In the genomic region with DNA sequence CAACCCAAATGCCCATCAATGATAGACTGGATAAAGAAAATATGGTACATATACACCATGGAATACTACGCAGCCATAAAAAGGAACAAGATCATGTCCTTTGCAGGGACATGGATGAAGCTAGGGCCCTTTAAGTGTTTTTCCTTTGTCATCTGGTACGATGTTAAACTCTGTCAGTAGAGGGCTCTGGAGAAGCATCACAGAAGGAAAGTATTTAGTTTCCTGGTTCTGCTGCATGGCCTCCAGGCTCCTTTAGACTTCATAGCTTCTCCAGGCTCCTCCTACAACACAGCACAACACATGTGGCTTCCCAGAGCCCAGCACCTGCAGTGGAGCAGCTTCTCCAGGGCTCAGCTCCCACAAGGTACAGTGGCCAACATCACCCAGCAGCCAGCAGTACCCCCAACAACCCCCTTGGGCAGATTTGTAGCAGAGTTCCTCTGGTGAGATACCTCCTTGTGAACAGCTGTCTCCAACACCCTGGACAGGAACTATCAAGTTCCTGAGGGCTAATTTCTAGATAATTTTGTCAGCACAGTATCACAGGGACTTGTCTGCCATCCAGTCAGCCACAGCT, we compare ENCODE assay signal across 9 cellular contexts.
DNase-seq lines count a peak whose midpoint lies in the region; ATAC-seq, FAIRE-seq and TF ChIP-seq lines count a peak whose summit lies in the region.
"Had no signal": no experiment of that assay in that cellular context is flagged by ENCODE, and none has a peak within 500 bp of the region (broad histone marks: within the 10 kb centered on the region; RNA-seq: fewer than 3 reads in every experiment).

No MANE protein-coding gene starts in this region.

- no peaks in the 10 kb centered on the region for H3K9me2 ChIP-seq in HCT116 (ENCODE audit: insufficient read depth)

- CTCF ChIA-PET in GM10248 (lab: Yijun Ruan, JAX), result interaction anchor here (0.7 to 2.1 kb wide), 6 partner anchors 10 to 186 kb away, joined by 3 to 10 read pairs (median 4); no protein-coding TSS in a partner anchor
- CTCF ChIA-PET in HCT116 (lab: Charles Lee), result interaction anchor here (1.0 to 1.6 kb wide), 2 partner anchors 63 to 81 kb away, joined by 3 to 4 read pairs; no protein-coding TSS in a partner anchor

- H3K27me3 ChIP-seq in HCT116 (ENCODE audit: insufficient read depth, low read length), result no peaks in the 10 kb centered on the region
- no peaks in the 10 kb centered on the region for H3K27me3 ChIP-seq in Peyer's patch
- no peaks in the 10 kb centered on the region for H3K27me3 ChIP-seq in heart left ventricle

- WGBS in heart left ventricle, 4 donors, result 55 to 68% (median 65%) methylated on average over 2 of the region's 2 CpGs

- TF ChIP-seq CTCF in GM10248 (IDR thresholded peaks at IDR 0.05; ENCODE audit: control extremely low read depth, extremely low read depth, low read depth, missing control alignments) (peak; percentile 35), HCT116 (IDR thresholded peaks at IDR 0.05 in 2 of 3, conservative IDR thresholded peaks at IDR 0.05 in 1 of 3; ENCODE audit: borderline replicate concordance in 1 of 3, insufficient read depth in 1 of 3, low read depth in 2 of 3, low read length in 2 of 3) (no peak), Peyer's patch (IDR thresholded peaks at IDR 0.05) (peak in 4 of 6 experiments; percentile 8 to 24 (median 18)), heart left ventricle (IDR thresholded peaks at IDR 0.05) (peak in 11 of 12 donors; percentile 9 to 52 (median 38))

- peak; percentile 69 for ATAC-seq in HCT116
- ATAC-seq in heart left ventricle, result peak in 3 of 4 donors; percentile 68 to 75 (median 72)
- ATAC-seq in HG03045 (IDR thresholded peaks at IDR 0.05; ENCODE audit: unreplicated experiment), result no peak

- H3K4me2 ChIP-seq in HCT116 (ENCODE audit: low read length), result no peak overlapping the region

- TF ChIP-seq POLR2A in HCT116 (IDR thresholded peaks at IDR 0.05; ENCODE audit: borderline replicate concordance, extremely low read depth, insufficient read depth, insufficient read length) (no peak), Peyer's patch (IDR thresholded peaks at IDR 0.05) (no peak), heart left ventricle (IDR thresholded peaks at IDR 0.05) (no peak), H54 (IDR thresholded peaks at IDR 0.05; ENCODE audit: low read depth, low read length) (no peak)

- H3K4me1 ChIP-seq in HCT116 (ENCODE audit: control insufficient read depth in 1 of 2, insufficient read depth in 2 of 2, low read length in 2 of 2) (no peaks in the 10 kb centered on the region), Peyer's patch (no peaks in the 10 kb centered on the region), heart left ventricle (peaks cover 0 to 30% (median 2%) of the 10 kb centered on the region in 12 donors)

- H3K36me3 ChIP-seq in HCT116 (ENCODE audit: control insufficient read depth in 1 of 2, insufficient read depth in 2 of 2, low read length in 2 of 2) (no peaks in the 10 kb centered on the region), Peyer's patch (no peaks in the 10 kb centered on the region), heart left ventricle (no peaks in the 10 kb centered on the region)

- no peak overlapping the region for H3K9ac ChIP-seq in HCT116 (ENCODE audit: low read length)

- no peaks in the 10 kb centered on the region for H4K20me1 ChIP-seq in HCT116 (ENCODE audit: insufficient read depth)

- BruUV-seq in HCT116 (replicated peaks; lab: Mats Ljungman, UMichigan), result no TSS peak

- no peak overlapping the region for H3K4me3 ChIP-seq in HCT116 (replicated peaks in 1 of 2; ENCODE audit: low read depth in 1 of 2, low read length in 2 of 2)
- H3K4me3 ChIP-seq in Peyer's patch, result no peak overlapping the region
- no peak overlapping the region for H3K4me3 ChIP-seq in heart left ventricle

- H3K27ac ChIP-seq in HCT116 (ENCODE audit: low read depth, low read length), result no peak overlapping the region
- H3K27ac ChIP-seq in Peyer's patch, result no peak overlapping the region
- peak overlapping the region in 3 of 12 donors; percentile 31 to 43 (median 42) for H3K27ac ChIP-seq in heart left ventricle

- DNase-seq in GM10248 (ENCODE audit: extremely low spot score) (peak; percentile 34), HCT116 (ENCODE audit: low read depth, low spot score) (no peak), Peyer's patch (no peak), heart left ventricle (no peak), dedifferentiated amniotic fluid mesenchymal stem cell (ENCODE audit: extremely low spot score) (no peak), posterior cingulate gyrus (no peak), H54 (ENCODE audit: insufficient read length, low spot score) (no peak)

- peak; percentile 27; the same call in 1 of the 2 replicates for TF ChIP-seq RAD21 in HCT116 (IDR thresholded peaks at IDR 0.05; ENCODE audit: low read depth)

- no peak for FAIRE-seq in H54 (lab: Jason Lieb, UNC)
- FAIRE-seq: islet of Langerhans had no signal

- no peaks in the 10 kb centered on the region for H3K79me2 ChIP-seq in HCT116 (ENCODE audit: insufficient read depth, low read length)

- no peaks in the 10 kb centered on the region for H3K9me3 ChIP-seq in HCT116 (ENCODE audit: control insufficient read depth in 1 of 2, insufficient read depth in 1 of 2, low read depth in 1 of 2, low read length in 2 of 2)
- H3K9me3 ChIP-seq in Peyer's patch, result no peaks in the 10 kb centered on the region
- H3K9me3 ChIP-seq in heart left ventricle, result no peaks in the 10 kb centered on the region

- POLR2A ChIA-PET in GM10248 (lab: Yijun Ruan, JAX) (no interaction called here), HCT116 (lab: Charles Lee) (no interaction called here)

- H2AFZ ChIP-seq in HCT116 (ENCODE audit: low read depth, low read length, poor library complexity, severe bottlenecking), result no peak overlapping the region

- intact Hi-C loops in HCT116 (cut with micrococcal nuclease) (no loop called here), heart left ventricle (cut with DNase I) (loop anchor here in 9 of 10 donors (2.0 to 10.0 kb wide), 6 partner anchors 60 to 158 kb away; partner anchors contain the start of gene KCTD12 (in 7 of the 9)), posterior cingulate gyrus (cut with DNase I) (loop anchor here (10.0 kb wide), 1 partner anchor 62 kb away; the partner anchor contains the start of gene KCTD12)

- RAD21 ChIA-PET in HCT116 (lab: Charles Lee; ENCODE audit: low non-redundant PET in 1 of 2, low total read pairs in 2 of 2, uncharacterized antibody in 2 of 2, unreplicated experiment in 2 of 2), result no interaction called here

TF ChIP-seq in HCT116, 20 proteins besides CTCF, POLR2A, EP300 and RAD21:
- no peak for TF ChIP-seq SRF (IDR thresholded peaks at IDR 0.05; ENCODE audit: low read depth)
- TF ChIP-seq SIN3A (IDR thresholded peaks at IDR 0.05; ENCODE audit: low read depth), result no peak
- TF ChIP-seq, protein P1, sequence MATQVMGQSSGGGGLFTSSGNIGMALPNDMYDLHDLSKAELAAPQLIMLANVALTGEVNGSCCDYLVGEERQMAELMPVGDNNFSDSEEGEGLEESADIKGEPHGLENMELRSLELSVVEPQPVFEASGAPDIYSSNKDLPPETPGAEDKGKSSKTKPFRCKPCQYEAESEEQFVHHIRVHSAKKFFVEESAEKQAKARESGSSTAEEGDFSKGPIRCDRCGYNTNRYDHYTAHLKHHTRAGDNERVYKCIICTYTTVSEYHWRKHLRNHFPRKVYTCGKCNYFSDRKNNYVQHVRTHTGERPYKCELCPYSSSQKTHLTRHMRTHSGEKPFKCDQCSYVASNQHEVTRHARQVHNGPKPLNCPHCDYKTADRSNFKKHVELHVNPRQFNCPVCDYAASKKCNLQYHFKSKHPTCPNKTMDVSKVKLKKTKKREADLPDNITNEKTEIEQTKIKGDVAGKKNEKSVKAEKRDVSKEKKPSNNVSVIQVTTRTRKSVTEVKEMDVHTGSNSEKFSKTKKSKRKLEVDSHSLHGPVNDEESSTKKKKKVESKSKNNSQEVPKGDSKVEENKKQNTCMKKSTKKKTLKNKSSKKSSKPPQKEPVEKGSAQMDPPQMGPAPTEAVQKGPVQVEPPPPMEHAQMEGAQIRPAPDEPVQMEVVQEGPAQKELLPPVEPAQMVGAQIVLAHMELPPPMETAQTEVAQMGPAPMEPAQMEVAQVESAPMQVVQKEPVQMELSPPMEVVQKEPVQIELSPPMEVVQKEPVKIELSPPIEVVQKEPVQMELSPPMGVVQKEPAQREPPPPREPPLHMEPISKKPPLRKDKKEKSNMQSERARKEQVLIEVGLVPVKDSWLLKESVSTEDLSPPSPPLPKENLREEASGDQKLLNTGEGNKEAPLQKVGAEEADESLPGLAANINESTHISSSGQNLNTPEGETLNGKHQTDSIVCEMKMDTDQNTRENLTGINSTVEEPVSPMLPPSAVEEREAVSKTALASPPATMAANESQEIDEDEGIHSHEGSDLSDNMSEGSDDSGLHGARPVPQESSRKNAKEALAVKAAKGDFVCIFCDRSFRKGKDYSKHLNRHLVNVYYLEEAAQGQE (IDR thresholded peaks at IDR 0.05; ENCODE audit: low read depth), result no peak
- TF ChIP-seq SP1 (IDR thresholded peaks at IDR 0.05; ENCODE audit: low read depth), result no peak
- no peak for TF ChIP-seq FOSL1 (IDR thresholded peaks at IDR 0.05; ENCODE audit: low read depth)
- no peak for TF ChIP-seq ZNF274 (IDR thresholded peaks at IDR 0.05; ENCODE audit: low read depth, low read length)
- no peak for TF ChIP-seq EGR1 (IDR thresholded peaks at IDR 0.05; ENCODE audit: low read depth)
- TF ChIP-seq CEBPB (IDR thresholded peaks at IDR 0.05; ENCODE audit: low read depth), result no peak
- TF ChIP-seq TCF7L2 (IDR thresholded peaks at IDR 0.05; ENCODE audit: borderline replicate concordance, extremely low read depth, insufficient read depth, insufficient read length), result no peak
- no peak for TF ChIP-seq ELF1 (IDR thresholded peaks at IDR 0.05; ENCODE audit: borderline replicate concordance, low read depth)
TF ChIP-seq in HCT116: peak in this region for 0.

Comparison
In these comparisons a context has a peak if more than half of its experiments do, and no peak if none do; other contexts are left out.
1. CTCF ChIP-seq: peak in GM10248 (single experiment), Peyer's patch (4 of 6) and heart left ventricle (11 of 12); none in HCT116 (0 of 3).